ENCODE assay signal across 9 cellular contexts in the genomic region with DNA sequence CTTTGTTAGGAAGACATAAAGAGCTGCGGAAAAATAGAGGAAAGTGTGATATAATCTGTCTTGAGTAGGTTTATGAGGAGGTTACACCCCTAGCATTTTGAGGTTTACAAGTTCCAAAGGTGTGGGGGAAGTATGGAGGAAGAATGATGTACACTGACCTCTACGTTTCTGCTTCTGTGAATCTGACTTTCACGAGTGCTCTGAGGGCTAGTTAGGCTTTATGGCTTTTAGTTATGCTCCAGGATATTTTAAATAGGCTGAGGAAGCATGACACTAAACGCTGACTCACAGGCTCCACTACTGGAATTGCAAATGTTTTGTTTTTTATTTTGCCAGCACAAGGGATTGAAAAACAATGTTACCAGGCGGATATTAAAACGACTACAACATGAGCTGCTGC. TPM values are rescaled to one million over a fixed set of nuclear protein-coding genes. Genes with fewer than 3 reads are reported as not detected.
DNase-seq lines count a peak whose midpoint lies in the region; TF ChIP-seq lines count a peak whose summit lies in the region.
"Had no signal": no experiment of that assay in that cellular context is flagged by ENCODE, and none has a peak within 500 bp of the region (broad histone marks: within the 10 kb centered on the region; RNA-seq: fewer than 3 reads in every experiment).

No MANE protein-coding gene starts in this region.

- peak; percentile 82 to 87 for DNase-seq in cardiac fibroblast (ENCODE audit: low read depth in 2 of 2)
- DNase-seq in kidney tubule cell (ENCODE audit: low spot score): peak; percentile 76
- DNase-seq in uterus: peak in 1 of 2 donors; percentile 28
- no peak for DNase-seq in occipital lobe (lab: John Stamatoyannopoulos, UW)
- no peak for DNase-seq in islet precursor cell
- no peak for DNase-seq in retina
- DNase-seq: NCI-H345 had no signal

- TF ChIP-seq POLR2A in uterus (IDR thresholded peaks at IDR 0.05): no peak

- H3K36me3 ChIP-seq in HUES6 (ENCODE audit: control insufficient read depth, insufficient read depth, low read length): peaks cover 25% of the 10 kb centered on the region
- no peaks in the 10 kb centered on the region for H3K36me3 ChIP-seq in uterus

- H3K27me3 ChIP-seq in HUES6 (ENCODE audit: control insufficient read depth, insufficient read depth, low read length) (no peaks in the 10 kb centered on the region), uterus (no peaks in the 10 kb centered on the region)
- H3K27me3 ChIP-seq: neural progenitor cell had no signal

- H3K9ac ChIP-seq in HUES6 (ENCODE audit: low read length): no peak overlapping the region
- H3K9ac ChIP-seq: neural progenitor cell had no signal

- no peak for TF ChIP-seq CTCF in cardiac fibroblast (IDR thresholded peaks at IDR 0.05; ENCODE audit: low read depth, low read length)
- TF ChIP-seq CTCF in uterus (IDR thresholded peaks at IDR 0.05): no peak

- H3K4me1 ChIP-seq in HUES6 (ENCODE audit: control insufficient read depth, insufficient read depth, low read length) (peaks cover 22% of the 10 kb centered on the region), uterus (peaks cover 0 to 3% of the 10 kb centered on the region in 2 donors)
- H3K4me1 ChIP-seq: neural progenitor cell had no signal

- no peak overlapping the region for H3K4me3 ChIP-seq in HUES6 (ENCODE audit: low read depth, low read length)
- no peak overlapping the region for H3K4me3 ChIP-seq in cardiac fibroblast (replicated peaks in 1 of 2; ENCODE audit: low read depth in 2 of 2, low read length in 2 of 2)
- no peak overlapping the region for H3K4me3 ChIP-seq in uterus
- H3K4me3 ChIP-seq: neural progenitor cell had no signal

- intact Hi-C loops in uterus (cut with DNase I; ENCODE audit: low total_unique reads): no loop called here

- no peaks in the 10 kb centered on the region for H3K9me3 ChIP-seq in HUES6 (ENCODE audit: control insufficient read depth, insufficient read depth, low read depth, low read length)
- H3K9me3 ChIP-seq in uterus: no peaks in the 10 kb centered on the region

- H3K27ac ChIP-seq in HUES6 (ENCODE audit: low read depth, low read length): peak overlapping the region; percentile 50; the same call in 1 of the 2 replicates
- peak overlapping the region; percentile 53 to 78 for H3K27ac ChIP-seq in uterus
- H3K27ac ChIP-seq: neural progenitor cell had no signal

RNA-seq across cellular contexts. Expression of gene UTS2B, which starts 46.4 kb away (rescaled TPM):
- total RNA-seq in uterus (under 1 TPM in 1 of 4 donors, not detected in 3; 0.76 TPM), occipital lobe (1.6 TPM)

RNA-seq across cellular contexts. Expression of gene CCDC50, which starts 47.5 kb away (rescaled TPM):
- total RNA-seq in uterus (100 to 1,000 TPM in 2 of 4 donors, 10 to 100 TPM in 2; 68.4 to 342 (median 96.1) TPM), occipital lobe (115 TPM)

Comparison
In these comparisons a context has a peak if more than half of its experiments do, and no peak if none do; other contexts are left out.
1. DNase-seq: peak in cardiac fibroblast (2 of 2) and kidney tubule cell (single experiment); none in occipital lobe (single experiment), islet precursor cell (single experiment) and retina (single experiment).